In genomic region chr12:53065470-53065869, GRCh38 we compare ENCODE assay signal across 15 cellular contexts. TPM values are rescaled to one million over a fixed set of nuclear protein-coding genes. Genes with fewer than 3 reads are reported as not detected.
DNase-seq lines count a peak whose midpoint lies in the region; ATAC-seq and TF ChIP-seq lines count a peak whose summit lies in the region.
"Had no signal": no experiment of that assay in that cellular context is flagged by ENCODE, and none has a peak within 500 bp of the region (broad histone marks: within the 10 kb centered on the region; RNA-seq: fewer than 3 reads in every experiment).

No MANE protein-coding gene starts in this region.

- no peak overlapping the region for H3K4me2 ChIP-seq in fibroblast of lung (ENCODE audit: extremely low read depth, insufficient read depth, low read length)

- TF ChIP-seq CTCF in fibroblast of lung (conservative IDR thresholded peaks at IDR 0.05 in 1 of 2, IDR thresholded peaks at IDR 0.05 in 1 of 2; ENCODE audit: low read depth in 1 of 2, low read length in 2 of 2) (no peak), ovary (IDR thresholded peaks at IDR 0.05) (no peak), vagina (IDR thresholded peaks at IDR 0.05) (no peak)

- peak; percentile 29 for DNase-seq in activated naive CD8-positive, alpha-beta T cell treated with anti-CD3 and anti-CD28 coated beads, Interleukin-2, amount 10 ng/mL, durations not matched to agents 7 days and 5 days
- DNase-seq in activated naive CD8-positive, alpha-beta T cell treated with anti-CD3 and anti-CD28 coated beads for 36 hours = no peak
- no peak for DNase-seq in fibroblast of lung (ENCODE audit: low read depth in 2 of 2)
- DNase-seq in ovary = peak; percentile 21 to 49 (median 47)
- peak in 1 of 2 donors; percentile 88 for DNase-seq in vagina (ENCODE audit: extremely low spot score in 2 of 2)
- DNase-seq in midbrain (lab: John Stamatoyannopoulos, UW) = no peak
- DNase-seq in HAP-1 (ENCODE audit: low spot score in 2 of 2) = no peak
- DNase-seq: DMS79 had no signal

- no peaks in the 10 kb centered on the region for H3K9me3 Mint-ChIP-seq in activated naive CD8-positive, alpha-beta T cell treated with anti-CD3 and anti-CD28 coated beads, Interleukin-2, amount 10 ng/mL, durations not matched to agents 7 days and 5 days
- H3K9me3 Mint-ChIP-seq in activated naive CD8-positive, alpha-beta T cell treated with anti-CD3 and anti-CD28 coated beads for 36 hours = no peaks in the 10 kb centered on the region
- H3K9me3 Mint-ChIP-seq: activated B cell treated with CpG ODN at 0.5 μM for 24 hours, mesothelial cell of epicardium, type B pancreatic cell had no signal

- no peak overlapping the region for H3K9ac ChIP-seq in fibroblast of lung (ENCODE audit: insufficient read depth, low read length)

- H3K27me3 ChIP-seq in fibroblast of lung (ENCODE audit: control insufficient read depth, insufficient read depth, low read length) (no peaks in the 10 kb centered on the region), ovary (no peaks in the 10 kb centered on the region), vagina (no peaks in the 10 kb centered on the region), HAP-1 (ENCODE audit: low read depth) (peaks cover 4% of the 10 kb centered on the region; the same call in 1 of the 2 replicates)
- H3K27me3 ChIP-seq: body of pancreas had no signal

- H3K27me3 Mint-ChIP-seq in activated naive CD8-positive, alpha-beta T cell treated with anti-CD3 and anti-CD28 coated beads, Interleukin-2, amount 10 ng/mL, durations not matched to agents 7 days and 5 days = peaks cover 1% of the 10 kb centered on the region
- no peaks in the 10 kb centered on the region for H3K27me3 Mint-ChIP-seq in activated naive CD8-positive, alpha-beta T cell treated with anti-CD3 and anti-CD28 coated beads for 36 hours
- H3K27me3 Mint-ChIP-seq: activated B cell treated with CpG ODN at 0.5 μM for 24 hours, type B pancreatic cell had no signal

- H3K4me3 Mint-ChIP-seq in activated naive CD8-positive, alpha-beta T cell treated with anti-CD3 and anti-CD28 coated beads, Interleukin-2, amount 10 ng/mL, durations not matched to agents 7 days and 5 days = no peak overlapping the region
- H3K4me3 Mint-ChIP-seq in activated naive CD8-positive, alpha-beta T cell treated with anti-CD3 and anti-CD28 coated beads for 36 hours = no peak overlapping the region
- H3K4me3 Mint-ChIP-seq: activated B cell treated with CpG ODN at 0.5 μM for 24 hours, mesothelial cell of epicardium had no signal

- H3K9me3 ChIP-seq in fibroblast of lung (ENCODE audit: control insufficient read depth, insufficient read depth, low read depth, low read length) = no peaks in the 10 kb centered on the region
- H3K9me3 ChIP-seq in ovary = no peaks in the 10 kb centered on the region
- no peaks in the 10 kb centered on the region for H3K9me3 ChIP-seq in vagina
- H3K9me3 ChIP-seq in HAP-1 = no peaks in the 10 kb centered on the region
- H3K9me3 ChIP-seq: body of pancreas had no signal

- TF ChIP-seq POLR2A in ovary (IDR thresholded peaks at IDR 0.05) = no peak
- no peak for TF ChIP-seq POLR2A in vagina (IDR thresholded peaks at IDR 0.05)

- in situ Hi-C loops in HAP-1 (cut with MboI; ENCODE audit: low sequenced_read_pairs) = loop anchor here (10.0 kb wide), 1 partner anchor 219 kb away; no protein-coding TSS in a partner anchor

- H3K36me3 ChIP-seq in fibroblast of lung (ENCODE audit: control insufficient read depth, insufficient read depth, low read length) (peaks cover 22% of the 10 kb centered on the region), ovary (no peaks in the 10 kb centered on the region), vagina (peaks cover 0 to 30% of the 10 kb centered on the region in 2 donors), HAP-1 (replicated peaks) (peaks cover 8% of the 10 kb centered on the region; the same call in 1 of the 2 replicates)

- H3K36me3 Mint-ChIP-seq in activated naive CD8-positive, alpha-beta T cell treated with anti-CD3 and anti-CD28 coated beads, Interleukin-2, amount 10 ng/mL, durations not matched to agents 7 days and 5 days = peaks cover 15% of the 10 kb centered on the region
- peaks cover 16% of the 10 kb centered on the region for H3K36me3 Mint-ChIP-seq in activated naive CD8-positive, alpha-beta T cell treated with anti-CD3 and anti-CD28 coated beads for 36 hours

- no peak overlapping the region for H2AFZ ChIP-seq in fibroblast of lung (ENCODE audit: low read length)

- no peak for TF ChIP-seq EP300 in ovary (IDR thresholded peaks at IDR 0.05)

- peaks cover 6% of the 10 kb centered on the region for H3K4me1 Mint-ChIP-seq in activated naive CD8-positive, alpha-beta T cell treated with anti-CD3 and anti-CD28 coated beads, Interleukin-2, amount 10 ng/mL, durations not matched to agents 7 days and 5 days
- H3K4me1 Mint-ChIP-seq in activated naive CD8-positive, alpha-beta T cell treated with anti-CD3 and anti-CD28 coated beads for 36 hours = peaks cover 3% of the 10 kb centered on the region

- peak overlapping the region; percentile 69 for H3K27ac ChIP-seq in fibroblast of lung (ENCODE audit: insufficient read depth, low read length)
- peak overlapping the region; percentile 40 to 64 for H3K27ac ChIP-seq in ovary
- peak overlapping the region; percentile 80 for H3K27ac ChIP-seq in vagina

- ATAC-seq in activated naive CD8-positive, alpha-beta T cell treated with anti-CD3 and anti-CD28 coated beads, Interleukin-2, amount 10 ng/mL, durations not matched to agents 7 days and 5 days (ENCODE audit: low read depth) = no peak
- ATAC-seq in GM18498 (IDR thresholded peaks at IDR 0.05; ENCODE audit: unreplicated experiment) = no peak

- intact Hi-C loops in ovary (cut with DNase I) = loop anchor here in 2 of 4 donors (5.0 kb wide), 1 partner anchor 132 kb away; no protein-coding TSS in a partner anchor
- intact Hi-C loops in vagina (cut with DNase I) = loop anchor here (10.0 kb wide), 1 partner anchor 129 kb away; no protein-coding TSS in a partner anchor

- H3K27ac Mint-ChIP-seq in activated naive CD8-positive, alpha-beta T cell treated with anti-CD3 and anti-CD28 coated beads, Interleukin-2, amount 10 ng/mL, durations not matched to agents 7 days and 5 days = no peak overlapping the region
- H3K27ac Mint-ChIP-seq in activated naive CD8-positive, alpha-beta T cell treated with anti-CD3 and anti-CD28 coated beads for 36 hours = no peak overlapping the region
- H3K27ac Mint-ChIP-seq: activated B cell treated with CpG ODN at 0.5 μM for 24 hours had no signal

- H3K79me2 ChIP-seq in fibroblast of lung (ENCODE audit: control insufficient read depth, insufficient read depth, low read length) = no peaks in the 10 kb centered on the region

- POLR2A ChIA-PET in activated naive CD8-positive, alpha-beta T cell treated with anti-CD3 and anti-CD28 coated beads, Interleukin-2, amount 10 ng/mL, durations not matched to agents 7 days and 5 days (lab: Charles Lee) = interaction anchor here (0.7 to 3.0 kb wide), 6 partner anchors 11 to 141 kb away, joined by 3 to 25 read pairs (median 4); partner anchors contain the start of genes IGFBP6, ITGB7 and SPRYD3

- peaks cover 58% of the 10 kb centered on the region for H3K4me1 ChIP-seq in fibroblast of lung (ENCODE audit: control insufficient read depth, extremely low read depth, insufficient read depth, low read length)
- peaks cover 31% of the 10 kb centered on the region for H3K4me1 ChIP-seq in ovary (ENCODE audit: insufficient read depth)
- H3K4me1 ChIP-seq in vagina = peaks cover 89% of the 10 kb centered on the region
- no peaks in the 10 kb centered on the region for H3K4me1 ChIP-seq in HAP-1

- H4K20me1 ChIP-seq in fibroblast of lung (ENCODE audit: control insufficient read depth, extremely low read depth, insufficient read depth, low read length) = no peaks in the 10 kb centered on the region

- no peak overlapping the region for H3K4me3 ChIP-seq in fibroblast of lung (replicated peaks in 1 of 4; ENCODE audit: control extremely low read depth in 1 of 4, insufficient read depth in 1 of 4, low read depth in 3 of 4, low read length in 4 of 4)
- no peak overlapping the region for H3K4me3 ChIP-seq in ovary
- H3K4me3 ChIP-seq in vagina = no peak overlapping the region
- no peak overlapping the region for H3K4me3 ChIP-seq in HAP-1
- H3K4me3 ChIP-seq: body of pancreas had no signal

- 55 to 68% (median 65%) methylated on average over 7 of the region's 7 CpGs for WGBS in ovary, 3 donors

RNA-seq across cellular contexts. Expression of gene SPRYD3, which starts 13.7 kb away (rescaled TPM):
- total RNA-seq in activated naive CD8-positive, alpha-beta T cell treated with anti-CD3 and anti-CD28 coated beads, Interleukin-2, amount 10 ng/mL, durations not matched to agents 7 days and 5 days = 10 to 100 TPM; 34.4 to 37.8 TPM
- 10 to 100 TPM; 23.5 to 25.7 TPM for total RNA-seq in activated naive CD8-positive, alpha-beta T cell treated with anti-CD3 and anti-CD28 coated beads for 36 hours
- total RNA-seq in fibroblast of lung (13.9 and 18.2 TPM in 2 replicates), ovary (10 to 100 TPM; 28.5 to 88.1 (median 79.9) TPM), vagina (27.0 TPM)
- polyA plus RNA-seq in fibroblast of lung (23.3 and 27.7 TPM in 2 replicates), ovary (10 to 100 TPM; 36.9 to 39.9 TPM)
- 25.7 and 33.1 TPM in 2 replicates for polyA plus RNA-seq in fibroblast of lung (2012)
- 67.2 and 104 TPM in 2 replicates for polyA minus RNA-seq in fibroblast of lung (ENCODE audit: low replicate concordance)

RNA-seq across cellular contexts. Expression of gene TNS2, which starts 15.6 kb away (rescaled TPM):
- 1 to 10 TPM; 1.9 to 3.0 TPM for total RNA-seq in activated naive CD8-positive, alpha-beta T cell treated with anti-CD3 and anti-CD28 coated beads, Interleukin-2, amount 10 ng/mL, durations not matched to agents 7 days and 5 days
- 1 to 10 TPM; 1.5 to 2.6 TPM for total RNA-seq in activated naive CD8-positive, alpha-beta T cell treated with anti-CD3 and anti-CD28 coated beads for 36 hours
- total RNA-seq in fibroblast of lung (52.4 and 60.6 TPM in 2 replicates), ovary (100 to 1,000 TPM in 6 of 7 donors, 10 to 100 TPM in 1; 88.7 to 255 (median 190) TPM), vagina (235 TPM)
- polyA plus RNA-seq in fibroblast of lung (35.3 and 45.5 TPM in 2 replicates), ovary (100 to 1,000 TPM in 1 of 2 donors, 10 to 100 TPM in 1; 66.8 to 161 TPM)
- 52.3 and 54.6 TPM in 2 replicates for polyA plus RNA-seq in fibroblast of lung (2012)
- polyA minus RNA-seq in fibroblast of lung (ENCODE audit: low replicate concordance) = 141 and 176 TPM in 2 replicates

RNA-seq across cellular contexts. Expression of gene IGFBP6, which starts 32.0 kb away (rescaled TPM):
- total RNA-seq in activated naive CD8-positive, alpha-beta T cell treated with anti-CD3 and anti-CD28 coated beads, Interleukin-2, amount 10 ng/mL, durations not matched to agents 7 days and 5 days = 1 to 10 TPM; 2.0 to 2.3 TPM
- 1 to 10 TPM; 1.9 to 2.2 TPM for total RNA-seq in activated naive CD8-positive, alpha-beta T cell treated with anti-CD3 and anti-CD28 coated beads for 36 hours
- total RNA-seq in fibroblast of lung = 592 and 973 TPM in 2 replicates
- 229 and 274 TPM in 2 replicates for polyA plus RNA-seq in fibroblast of lung
- polyA plus RNA-seq in fibroblast of lung (2012) = 532 and 589 TPM in 2 replicates
- polyA minus RNA-seq in fibroblast of lung (ENCODE audit: low replicate concordance) = 359 and 701 TPM in 2 replicates
- 100 to 1,000 TPM in 6 of 7 donors, 10 to 100 TPM in 1; 81.3 to 685 (median 224) TPM for total RNA-seq in ovary
- 100 to 1,000 TPM in 1 of 2 donors, 10 to 100 TPM in 1; 78.9 to 112 TPM for polyA plus RNA-seq in ovary
- total RNA-seq in vagina = 684 TPM
- total RNA-seq: activated B cell treated with CpG ODN at 0.5 μM for 24 hours had no signal

RNA-seq across cellular contexts. Expression of gene SOAT2, which starts 37.8 kb away (rescaled TPM):
- 10 to 100 TPM in 1 of 2 experiments, 1 to 10 TPM in 1; 9.8 to 10.4 TPM for total RNA-seq in activated naive CD8-positive, alpha-beta T cell treated with anti-CD3 and anti-CD28 coated beads, Interleukin-2, amount 10 ng/mL, durations not matched to agents 7 days and 5 days
- 1 to 10 TPM; 3.1 to 3.8 TPM for total RNA-seq in activated naive CD8-positive, alpha-beta T cell treated with anti-CD3 and anti-CD28 coated beads for 36 hours
- total RNA-seq in fibroblast of lung = under 0.01 TPM in 1 of 2 replicates, not detected in the other
- polyA plus RNA-seq in fibroblast of lung = 0.12 TPM in 1 of 2 replicates, not detected in the other
- 0.06 and 0.31 TPM in 2 replicates for polyA plus RNA-seq in fibroblast of lung (2012)
- polyA minus RNA-seq in fibroblast of lung (ENCODE audit: low replicate concordance) = 1.7 TPM in 1 of 2 replicates, not detected in the other
- total RNA-seq in ovary = under 1 TPM in 3 of 7 donors, not detected in 4; 0.17 to 0.72 (median 0.53) TPM
- polyA plus RNA-seq in ovary = under 1 TPM; 0.07 to 0.28 TPM
- total RNA-seq in vagina = 0.74 TPM
- total RNA-seq: activated B cell treated with CpG ODN at 0.5 μM for 24 hours, body of pancreas, endothelial cell of umbilical vein, H7 had no signal
- polyA plus RNA-seq: endothelial cell of umbilical vein had no signal

RNA-seq across cellular contexts. Expression of gene EIF4B, which starts 59.2 kb away (rescaled TPM):
- total RNA-seq in activated naive CD8-positive, alpha-beta T cell treated with anti-CD3 and anti-CD28 coated beads, Interleukin-2, amount 10 ng/mL, durations not matched to agents 7 days and 5 days = 100 to 1,000 TPM; 439 to 448 TPM
- total RNA-seq in activated naive CD8-positive, alpha-beta T cell treated with anti-CD3 and anti-CD28 coated beads for 36 hours = 100 to 1,000 TPM; 704 to 720 TPM
- total RNA-seq in fibroblast of lung = 1,180 and 1,819 TPM in 2 replicates
- 380 and 466 TPM in 2 replicates for polyA plus RNA-seq in fibroblast of lung
- polyA plus RNA-seq in fibroblast of lung (2012) = 255 and 359 TPM in 2 replicates
- 698 and 797 TPM in 2 replicates for polyA minus RNA-seq in fibroblast of lung (ENCODE audit: low replicate concordance)
- total RNA-seq in ovary = 1,000 to 10,000 TPM in 3 of 7 donors, 100 to 1,000 TPM in 4; 713 to 1,452 (median 896) TPM
- polyA plus RNA-seq in ovary = 100 to 1,000 TPM; 316 to 882 TPM
- 339 TPM for total RNA-seq in vagina

Comparison
In these comparisons a context has a peak if more than half of its experiments do, and no peak if none do; other contexts are left out.
1. DNase-seq: peak in activated naive CD8-positive, alpha-beta T cell treated with anti-CD3 and anti-CD28 coated beads, Interleukin-2, amount 10 ng/mL, durations not matched to agents 7 days and 5 days (single experiment) and ovary (5 of 5); none in activated naive CD8-positive, alpha-beta T cell treated with anti-CD3 and anti-CD28 coated beads for 36 hours (single experiment), fibroblast of lung (0 of 2), midbrain (single experiment) and HAP-1 (0 of 2).
2. RNA of gene TNS2, which starts 15.6 kb away (total RNA-seq): 235 TPM in vagina (single experiment), 88.7 to 255 TPM in ovary and 52.4 to 60.6 TPM in fibroblast of lung; 1.9 to 3.0 TPM in activated naive CD8-positive, alpha-beta T cell treated with anti-CD3 and anti-CD28 coated beads, Interleukin-2, amount 10 ng/mL, durations not matched to agents 7 days and 5 days and 1.5 to 2.6 TPM in activated naive CD8-positive, alpha-beta T cell treated with anti-CD3 and anti-CD28 coated beads for 36 hours; every median in the first group is over 10 times any median in the second.
3. RNA of gene IGFBP6, which starts 32.0 kb away (total RNA-seq): 684 TPM in vagina (single experiment), 592 to 973 TPM in fibroblast of lung and 81.3 to 685 TPM in ovary; 2.0 to 2.3 TPM in activated naive CD8-positive, alpha-beta T cell treated with anti-CD3 and anti-CD28 coated beads, Interleukin-2, amount 10 ng/mL, durations not matched to agents 7 days and 5 days and 1.9 to 2.2 TPM in activated naive CD8-positive, alpha-beta T cell treated with anti-CD3 and anti-CD28 coated beads for 36 hours; every median in the first group is over 10 times any median in the second.
4. Peak in every context shown above with its lines, with median percentiles within 50 percentile points of each other: H3K27ac ChIP-seq.